In the genomic region with DNA sequence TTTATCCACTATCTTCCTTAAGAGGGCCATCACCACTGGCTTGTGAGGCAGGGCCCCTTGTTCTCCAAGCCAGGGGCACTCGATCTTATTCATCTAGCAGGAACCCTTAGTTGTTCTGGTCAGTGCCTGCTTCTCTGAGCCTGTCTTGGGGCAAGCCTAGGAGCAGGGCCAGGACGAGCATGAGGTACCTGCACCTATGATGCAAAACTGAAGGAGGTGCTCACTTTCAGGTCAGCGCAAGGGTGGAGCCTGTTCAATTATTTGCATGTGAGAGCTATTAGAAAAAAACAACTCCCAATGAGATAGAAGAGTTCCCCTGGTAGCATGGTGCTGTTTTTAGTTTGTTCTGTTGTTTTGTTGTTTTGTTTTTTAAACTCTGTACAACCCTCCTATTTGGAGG, we compare ENCODE assay signal across 30 cellular contexts. TPM values are rescaled to one million over a fixed set of nuclear protein-coding genes. Genes with fewer than 3 reads are reported as not detected.
"Had no signal": no experiment of that assay in that cellular context is flagged by ENCODE, and none has a peak within 500 bp of the region (broad histone marks: within the 10 kb centered on the region; RNA-seq: fewer than 3 reads in every experiment).

No MANE protein-coding gene starts in this region.

- DNase-seq: activated CD4-positive, alpha-beta T cell treated with anti-CD3 and anti-CD28 coated beads for 36 hours; activated CD4-positive, alpha-beta T cell treated with anti-CD3 and anti-CD28 coated beads, Interleukin-2, amount 10 ng/mL, durations not matched to agents 7 days and 5 days; activated CD4-positive, alpha-beta T cell treated with anti-CD3 and anti-CD28 coated beads, Interleukin-2, amount 50 U/mL, for 48 hours; activated CD8-positive, alpha-beta memory T cell treated with anti-CD3 and anti-CD28 coated beads, Interleukin-2, amount 50 U/mL, for 4 hours; activated CD8-positive, alpha-beta T cell treated with anti-CD3 and anti-CD28 coated beads, Interleukin-2, amount 10 ng/mL, durations not matched to agents 7 days and 5 days; activated effector memory CD4-positive, alpha-beta T cell treated with anti-CD3 and anti-CD28 coated beads, Interleukin-2, amount 50 U/mL, for 16 hours; activated naive CD4-positive, alpha-beta T cell; activated naive CD4-positive, alpha-beta T cell treated with anti-CD3 and anti-CD28 coated beads, Interleukin-2, amount 50 U/mL, for 16 hours; activated naive CD8-positive, alpha-beta T cell treated with anti-CD3 and anti-CD28 coated beads for 36 hours; activated T-cell treated with anti-CD3 and anti-CD28 coated beads, Interleukin-2, amount 50 U/mL, for 72 hours; amniotic stem cell; aorta; brain microvascular endothelial cell; Karpas-422; KBM-7; NCI-H1105; NCI-H1417 treated with DMSO at 0.1 percent for 48 hours; NCI-H187 treated with DMSO at 0.1 percent for 48 hours; NCI-H2081; NCI-H226; NCI-H446 treated with DMSO at 0.1 percent for 48 hours; NCI-H524; NCI-H69; SHP77; SJCRH30; SK-N-SH had no signal

- H3K9ac ChIP-seq: SK-N-SH had no signal

- ATAC-seq: activated CD4-positive, alpha-beta T cell treated with anti-CD3 and anti-CD28 coated beads for 36 hours; activated CD4-positive, CD25-positive, alpha-beta regulatory T cell treated with anti-CD3 and anti-CD28 coated beads, Interleukin-2, amount 50 U/mL, for 24 hours; activated CD8-positive, alpha-beta T cell treated with anti-CD3 and anti-CD28 coated beads, Interleukin-2, amount 10 ng/mL, durations not matched to agents 7 days and 5 days; activated T-cell treated with anti-CD3 and anti-CD28 coated beads, Interleukin-2, amount 50 U/mL, for 72 hours; activated T-helper 17 cell treated with anti-CD3 and anti-CD28 coated beads, Interleukin-2, amount 50 U/mL, for 72 hours; Panc1 had no signal

- H3K27ac ChIP-seq: brain microvascular endothelial cell, SJCRH30 had no signal

- H3K9me3 ChIP-seq: SJCRH30, SK-N-SH had no signal

- H3K4me3 ChIP-seq: SJCRH30 had no signal

- H3K27me3 ChIP-seq: brain microvascular endothelial cell had no signal

- H3K4me2 ChIP-seq: SK-N-SH had no signal

- FAIRE-seq: TTC549 had no signal

- H3K36me3 ChIP-seq: brain microvascular endothelial cell, SJCRH30 had no signal

RNA-seq across cellular contexts. Expression of gene CD276, which starts 5.0 kb away (rescaled TPM):
- total RNA-seq: activated CD8-positive, alpha-beta T cell treated with anti-CD3 and anti-CD28 coated beads, Interleukin-2, amount 10 ng/mL, durations not matched to agents 7 days and 5 days had no signal
